ENCODE assay signal across 34 cellular contexts in genomic region chr7:154429666-154430404, GRCh38.
"Had no signal": no experiment of that assay in that cellular context is flagged by ENCODE, and none has a peak within 500 bp of the region (broad histone marks: within the 10 kb centered on the region; RNA-seq: fewer than 3 reads in every experiment).

No MANE protein-coding gene starts in this region.

- ATAC-seq: activated naive CD4-positive, alpha-beta T cell treated with anti-CD3 and anti-CD28 coated beads, Interleukin-2, amount 50 U/mL, for 72 hours; activated T-cell treated with anti-CD3 and anti-CD28 coated beads, Interleukin-2, amount 50 U/mL, for 4 hours; Right ventricle myocardium inferior; SK-N-SH treated with all-trans-retinoic acid at 6 μM for 48 hours; T-helper 17 cell had no signal

- DNase-seq: activated B cell treated with CpG ODN at 0.5 μM for 24 hours; activated CD4-positive, alpha-beta memory T cell treated with anti-CD3 and anti-CD28 coated beads for 36 hours; activated CD4-positive, alpha-beta T cell treated with anti-CD3 and anti-CD28 coated beads for 4 hours; activated CD4-positive, alpha-beta T cell treated with anti-CD3 and anti-CD28 coated beads, Interleukin-2, amount 50 U/mL, for 1 hour; activated CD4-positive, CD25-positive, alpha-beta regulatory T cell treated with anti-CD3 and anti-CD28 coated beads, Interleukin-2, amount 50 U/mL, for 72 hours; activated CD8-positive, alpha-beta memory T cell treated with anti-CD3 and anti-CD28 coated beads, Interleukin-2, amount 50 U/mL, for 4 hours; activated gamma-delta T cell treated with Interleukin-2 at 50 U/mL for 16 hours; activated naive CD4-positive, alpha-beta T cell treated with anti-CD3 and anti-CD28 coated beads for 36 hours; activated T-cell treated with anti-CD3 and anti-CD28 coated beads for 4 hours; activated T-cell treated with anti-CD3 and anti-CD28 coated beads, Interleukin-2, amount 50 U/mL, for 4 hours; adrenal gland; central memory CD4-positive, alpha-beta T cell; Kasumi-1; KG1; MG63; NCI-H1092; NCI-H146; NCI-H187; NCI-H2029 treated with DMSO at 0.1 percent for 48 hours; NCI-H510A; NCI-H526; NCI-H748 treated with DMSO at 0.1 percent for 48 hours; NK-92 treated with Interleukin-12 subunit alpha and Interleukin-12 subunit beta, amount 100 ng/mL, for 24 hours; PC-9; SIG-M5; T-cell; T-helper 17 cell had no signal

- H3K4me3 Mint-ChIP-seq: activated B cell treated with CpG ODN at 0.5 μM for 24 hours; activated CD4-positive, alpha-beta memory T cell treated with anti-CD3 and anti-CD28 coated beads for 36 hours; activated naive CD4-positive, alpha-beta T cell treated with anti-CD3 and anti-CD28 coated beads for 36 hours; activated T-cell treated with anti-CD3 and anti-CD28 coated beads, Interleukin-2, amount 50 U/mL, for 4 hours; activated T-helper 1 cell treated with anti-CD3 and anti-CD28 coated beads, Interleukin-12 subunit alpha, Interleukin-12 subunit beta, Interleukin-2, Interleukin-4 antibody, amounts not matched to agents 30 ng/mL and 10 ng/mL and 1 ng/mL, durations not matched to agents 14 hours and 24 hours and 36 hours; brain; T-cell; T-helper 17 cell had no signal

- H3K9me3 Mint-ChIP-seq: activated CD4-positive, alpha-beta memory T cell treated with anti-CD3 and anti-CD28 coated beads for 36 hours; brain had no signal

- H3K27me3 Mint-ChIP-seq: activated B cell treated with CpG ODN at 0.5 μM for 24 hours; activated CD4-positive, alpha-beta memory T cell treated with anti-CD3 and anti-CD28 coated beads for 36 hours; T-helper 17 cell had no signal

- H3K4me1 Mint-ChIP-seq: activated B cell treated with CpG ODN at 0.5 μM for 24 hours, T-cell, T-helper 17 cell had no signal

- H3K4me1 ChIP-seq: adrenal gland had no signal

- H3K27me3 ChIP-seq: adrenal gland, MG63 had no signal

- H3K36me3 ChIP-seq: adrenal gland, MG63 had no signal

- H2AFZ ChIP-seq: PC-9 had no signal

- H3K4me2 ChIP-seq: PC-9 had no signal

- H3K27ac Mint-ChIP-seq: activated B cell treated with CpG ODN at 0.5 μM for 24 hours; activated CD4-positive, alpha-beta memory T cell treated with anti-CD3 and anti-CD28 coated beads for 36 hours; activated naive CD4-positive, alpha-beta T cell treated with anti-CD3 and anti-CD28 coated beads for 36 hours; activated naive CD4-positive, alpha-beta T cell treated with anti-CD3 and anti-CD28 coated beads, Interleukin-2, amount 50 U/mL, for 72 hours; activated T-helper 1 cell treated with anti-CD3 and anti-CD28 coated beads, Interleukin-12 subunit alpha, Interleukin-12 subunit beta, Interleukin-2, Interleukin-4 antibody, amounts not matched to agents 30 ng/mL and 10 ng/mL and 1 ng/mL, durations not matched to agents 14 hours and 24 hours and 36 hours; T-cell; T-helper 17 cell had no signal

- H3K4me3 ChIP-seq: adrenal gland, MG63, PC-9 had no signal

- H3K9me3 ChIP-seq: adrenal gland, MG63 had no signal

- H3K36me3 Mint-ChIP-seq: activated CD4-positive, alpha-beta memory T cell treated with anti-CD3 and anti-CD28 coated beads for 36 hours; activated naive CD4-positive, alpha-beta T cell treated with anti-CD3 and anti-CD28 coated beads, Interleukin-2, amount 50 U/mL, for 72 hours; brain; T-cell had no signal

- H3K27ac ChIP-seq: adrenal gland, PC-9, RWPE1, VCaP had no signal
